13 cellular contexts compared by ENCODE assay signal in genomic region chr3:72683068-72683467, GRCh38.
A peak's percentile ranks its signal among the peaks of the same experiment; 100 is the strongest.
DNase-seq lines count a peak whose midpoint lies in the region; ATAC-seq and TF ChIP-seq lines count a peak whose summit lies in the region.
"Had no signal": no experiment of that assay in that cellular context is flagged by ENCODE, and none has a peak within 500 bp of the region (broad histone marks: within the 10 kb centered on the region; RNA-seq: fewer than 3 reads in every experiment).

No MANE protein-coding gene starts in this region.

- no peak for DNase-seq in activated CD4-positive, alpha-beta T cell treated with anti-CD3 and anti-CD28 coated beads for 36 hours
- no peak for DNase-seq in activated CD4-positive, alpha-beta T cell treated with anti-CD3 and anti-CD28 coated beads for 48 hours
- DNase-seq in NCI-H2171 treated with DMSO at 0.1 percent for 48 hours (lab: John Stamatoyannopoulos, UW), result peak; percentile 83
- DNase-seq in type B pancreatic cell (ENCODE audit: extremely low spot score, unreplicated experiment), result no peak
- no peak for DNase-seq in effector CD8-positive, alpha-beta T cell (lab: John Stamatoyannopoulos, UW)
- DNase-seq in BE2C, result no peak
- no peak for DNase-seq in CD8-positive, alpha-beta memory T cell
- DNase-seq: activated T-cell treated with anti-CD3 and anti-CD28 coated beads, Interleukin-2, amount 50 U/mL, for 72 hours; kidney glomerular epithelial cell; T-helper 9 cell; upper lobe of left lung had no signal

- intact Hi-C loops in activated CD4-positive, alpha-beta T cell treated with anti-CD3 and anti-CD28 coated beads for 36 hours (cut with DNase I, micrococcal nuclease), result no loop called here

- no peak overlapping the region for H3K4me3 ChIP-seq in BE2C (ENCODE audit: low read depth, low read length)
- no peak overlapping the region for H3K4me3 ChIP-seq in CD8-positive, alpha-beta memory T cell (ENCODE audit: low read length)
- H3K4me3 ChIP-seq: GM23338, upper lobe of left lung had no signal

- H3K27ac Mint-ChIP-seq in activated CD4-positive, alpha-beta T cell treated with anti-CD3 and anti-CD28 coated beads for 36 hours, result no peak overlapping the region
- peak overlapping the region; percentile 80 for H3K27ac Mint-ChIP-seq in type B pancreatic cell
- H3K27ac Mint-ChIP-seq in CD8-positive, alpha-beta memory T cell, result no peak overlapping the region
- H3K27ac Mint-ChIP-seq: activated T-cell treated with anti-CD3 and anti-CD28 coated beads, Interleukin-2, amount 50 U/mL, for 72 hours; GM23338 had no signal

- H3K36me3 ChIP-seq in BE2C, result no peaks in the 10 kb centered on the region
- no peaks in the 10 kb centered on the region for H3K36me3 ChIP-seq in CD8-positive, alpha-beta memory T cell (ENCODE audit: insufficient read depth, low read length)
- H3K36me3 ChIP-seq: upper lobe of left lung had no signal

- TF ChIP-seq CTCF in type B pancreatic cell (conservative IDR thresholded peaks at IDR 0.05) (no peak), BE2C (IDR thresholded peaks at IDR 0.05; ENCODE audit: low read depth, low read length) (no peak)

- H3K27ac ChIP-seq in CD8-positive, alpha-beta memory T cell (ENCODE audit: low read depth, low read length), result no peak overlapping the region
- H3K27ac ChIP-seq: upper lobe of left lung had no signal

- H3K9me3 ChIP-seq in BE2C, result no peaks in the 10 kb centered on the region
- H3K9me3 ChIP-seq in CD8-positive, alpha-beta memory T cell (ENCODE audit: low read length), result no peaks in the 10 kb centered on the region

- H3K4me1 ChIP-seq in BE2C, result no peaks in the 10 kb centered on the region
- H3K4me1 ChIP-seq in CD8-positive, alpha-beta memory T cell (ENCODE audit: insufficient read depth, low read length), result no peaks in the 10 kb centered on the region
- H3K4me1 ChIP-seq: upper lobe of left lung had no signal

- peaks cover 12% of the 10 kb centered on the region for H3K4me1 Mint-ChIP-seq in activated CD4-positive, alpha-beta T cell treated with anti-CD3 and anti-CD28 coated beads for 36 hours
- H3K4me1 Mint-ChIP-seq in type B pancreatic cell (ENCODE audit: unreplicated experiment), result peaks cover 40% of the 10 kb centered on the region
- H3K4me1 Mint-ChIP-seq in CD8-positive, alpha-beta memory T cell, result peaks cover 0 to 2% (median 0%) of the 10 kb centered on the region in 3 donors
- H3K4me1 Mint-ChIP-seq: GM23338 had no signal

- H3K27me3 Mint-ChIP-seq in activated CD4-positive, alpha-beta T cell treated with anti-CD3 and anti-CD28 coated beads for 36 hours, result peaks cover 2% of the 10 kb centered on the region
- no peaks in the 10 kb centered on the region for H3K27me3 Mint-ChIP-seq in type B pancreatic cell
- peaks cover 0 to 4% of the 10 kb centered on the region in 2 donors for H3K27me3 Mint-ChIP-seq in CD8-positive, alpha-beta memory T cell

- CTCF ChIA-PET in activated CD4-positive, alpha-beta T cell treated with anti-CD3 and anti-CD28 coated beads for 36 hours (lab: Charles Lee), result interaction anchor here (0.6 to 2.8 kb wide), 2 partner anchors 17 to 516 kb away, joined by 4 to 9 read pairs; no protein-coding TSS in a partner anchor
- CTCF ChIA-PET in CD8-positive, alpha-beta memory T cell (lab: Charles Lee), result interaction anchor here (0.8 to 1.2 kb wide), 2 partner anchors 17 to 55 kb away, joined by 3 to 4 read pairs; no protein-coding TSS in a partner anchor

- ATAC-seq in activated CD4-positive, alpha-beta T cell treated with anti-CD3 and anti-CD28 coated beads for 36 hours, result peak; percentile 55
- peak; percentile 58 for ATAC-seq in HG02973 (IDR thresholded peaks at IDR 0.05; ENCODE audit: unreplicated experiment)
- ATAC-seq: activated T-cell treated with anti-CD3 and anti-CD28 coated beads, Interleukin-2, amount 50 U/mL, for 72 hours; GM23338 had no signal

- no peaks in the 10 kb centered on the region for H3K27me3 ChIP-seq in BE2C
- H3K27me3 ChIP-seq in CD8-positive, alpha-beta memory T cell (ENCODE audit: insufficient read depth, low read length, poor library complexity, severe bottlenecking), result no peaks in the 10 kb centered on the region
- H3K27me3 ChIP-seq: upper lobe of left lung had no signal

- no peak overlapping the region for H3K4me3 Mint-ChIP-seq in activated CD4-positive, alpha-beta T cell treated with anti-CD3 and anti-CD28 coated beads for 36 hours
- H3K4me3 Mint-ChIP-seq in type B pancreatic cell, result no peak overlapping the region
- no peak overlapping the region for H3K4me3 Mint-ChIP-seq in CD8-positive, alpha-beta memory T cell
- H3K4me3 Mint-ChIP-seq: activated T-cell treated with anti-CD3 and anti-CD28 coated beads, Interleukin-2, amount 50 U/mL, for 72 hours; GM23338 had no signal

- POLR2A ChIA-PET in activated CD4-positive, alpha-beta T cell treated with anti-CD3 and anti-CD28 coated beads for 36 hours (lab: Charles Lee), result interaction anchor here (0.6 kb wide), 2 partner anchors 139 to 184 kb away, joined by 3 read pairs; no protein-coding TSS in a partner anchor
- POLR2A ChIA-PET in CD8-positive, alpha-beta memory T cell (lab: Charles Lee), result no interaction called here

- H3K9me3 Mint-ChIP-seq in activated CD4-positive, alpha-beta T cell treated with anti-CD3 and anti-CD28 coated beads for 36 hours (ENCODE audit: low read depth), result peaks cover 3% of the 10 kb centered on the region
- H3K9me3 Mint-ChIP-seq in type B pancreatic cell, result peaks cover 4% of the 10 kb centered on the region
- H3K9me3 Mint-ChIP-seq in CD8-positive, alpha-beta memory T cell, result no peaks in the 10 kb centered on the region
- H3K9me3 Mint-ChIP-seq: GM23338 had no signal

- no peaks in the 10 kb centered on the region for H3K36me3 Mint-ChIP-seq in activated CD4-positive, alpha-beta T cell treated with anti-CD3 and anti-CD28 coated beads for 36 hours (ENCODE audit: low read depth)
- no peaks in the 10 kb centered on the region for H3K36me3 Mint-ChIP-seq in type B pancreatic cell
- H3K36me3 Mint-ChIP-seq in CD8-positive, alpha-beta memory T cell, result no peaks in the 10 kb centered on the region
